ENCODE assay signal across 16 cellular contexts in the genomic region with DNA sequence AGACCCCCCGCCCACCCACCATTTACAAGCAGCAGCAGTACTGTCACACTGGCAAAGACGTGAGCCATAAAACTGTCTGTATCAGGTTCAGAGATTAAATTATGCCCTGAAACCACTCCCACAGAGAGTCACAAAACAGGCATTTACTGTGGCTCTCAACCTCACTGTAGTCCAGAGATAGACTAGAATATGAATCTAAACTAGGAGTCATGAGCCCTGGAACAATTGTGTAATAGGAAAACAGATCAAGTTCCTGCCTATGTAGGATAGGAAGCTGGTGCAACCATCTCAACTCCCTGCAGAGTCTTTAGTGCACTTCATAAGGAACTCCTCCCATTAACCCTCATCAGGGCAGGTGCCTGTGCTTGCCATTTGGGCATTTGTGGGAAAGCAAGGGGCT.
DNase-seq lines count a peak whose midpoint lies in the region; TF ChIP-seq lines count a peak whose summit lies in the region.
"Had no signal": no experiment of that assay in that cellular context is flagged by ENCODE, and none has a peak within 500 bp of the region (broad histone marks: within the 10 kb centered on the region; RNA-seq: fewer than 3 reads in every experiment).

No MANE protein-coding gene starts in this region.

- H3K9ac ChIP-seq in adipocyte (ENCODE audit: low read length) = no peak overlapping the region

- no peaks in the 10 kb centered on the region for H3K27me3 ChIP-seq in adipocyte (replicated peaks; ENCODE audit: control insufficient read depth, insufficient read depth, low read length)

- DNase-seq in AG04449 (ENCODE audit: low read depth, low spot score) (peak; percentile 4), LHCN-M2 (ENCODE audit: low read depth) (peak; percentile 11), adipocyte (ENCODE audit: low read depth) (peak; percentile 76), fibroblast of pulmonary artery (ENCODE audit: low read depth) (peak; percentile 67), RWPE1 (ENCODE audit: low spot score) (no peak), cerebellar nuclear complex (lab: John Stamatoyannopoulos, UW) (no peak)
- DNase-seq in activated CD4-positive, alpha-beta T cell treated with anti-CD3 and anti-CD28 coated beads, Interleukin-2, amount 50 U/mL, for 1 hour = no peak
- no peak for DNase-seq in activated naive CD4-positive, alpha-beta T cell treated with anti-CD3 and anti-CD28 coated beads, Interleukin-2, amount 50 U/mL, for 16 hours
- DNase-seq: Caco-2, DMS53, H9, NCI-H1436, NCI-H2081 treated with DMSO at 0.1 percent for 48 hours, NCI-H345, NCI-H69 had no signal

- POLR2A ChIA-PET in AG04449 (lab: Yijun Ruan, JAX) = no interaction called here
- POLR2A ChIA-PET in RWPE1 (lab: Yijun Ruan, JAX; ENCODE audit: low non-redundant PET) = no interaction called here

- no peaks in the 10 kb centered on the region for H3K36me3 ChIP-seq in adipocyte (ENCODE audit: control insufficient read depth, insufficient read depth, low read length, severe bottlenecking)

- H3K4me1 ChIP-seq in adipocyte (ENCODE audit: control insufficient read depth, insufficient read depth, low read length) = peaks cover 9% of the 10 kb centered on the region
- H3K4me1 ChIP-seq: Caco-2 had no signal

- CTCF ChIA-PET in AG04449 (lab: Yijun Ruan, JAX) (no interaction called here), RWPE1 (lab: Yijun Ruan, JAX) (no interaction called here)

- H3K27ac ChIP-seq in RWPE1 = no peak overlapping the region

- H3K4me3 ChIP-seq in AG04449 (ENCODE audit: low read depth, low read length) (no peak overlapping the region), adipocyte (ENCODE audit: low read length) (no peak overlapping the region), fibroblast of pulmonary artery (replicated peaks; ENCODE audit: low read depth, low read length) (no peak overlapping the region)
- H3K4me3 ChIP-seq: GM12878 had no signal

- no peak for TF ChIP-seq CTCF in AG04449 (IDR thresholded peaks at IDR 0.05; ENCODE audit: insufficient read depth, low read length, missing control alignments)
- no peak for TF ChIP-seq CTCF in fibroblast of pulmonary artery (IDR thresholded peaks at IDR 0.05; ENCODE audit: low read length, missing control alignments)
- TF ChIP-seq CTCF in RWPE1 (conservative IDR thresholded peaks at IDR 0.05; ENCODE audit: low read depth) = no peak

- H3K9me3 ChIP-seq in adipocyte (ENCODE audit: control insufficient read depth, low read length) = peaks cover 25% of the 10 kb centered on the region

Comparison
In these comparisons a context has a peak if more than half of its experiments do, and no peak if none do; other contexts are left out.
1. DNase-seq: peak in AG04449 (single experiment), LHCN-M2 (single experiment), adipocyte (single experiment) and fibroblast of pulmonary artery (single experiment); none in activated CD4-positive, alpha-beta T cell treated with anti-CD3 and anti-CD28 coated beads, Interleukin-2, amount 50 U/mL, for 1 hour (single experiment), RWPE1 (single experiment), cerebellar nuclear complex (0 of 2) and activated naive CD4-positive, alpha-beta T cell treated with anti-CD3 and anti-CD28 coated beads, Interleukin-2, amount 50 U/mL, for 16 hours (single experiment).